Comparison of ENCODE assay signal across 11 cellular contexts in the genomic region with DNA sequence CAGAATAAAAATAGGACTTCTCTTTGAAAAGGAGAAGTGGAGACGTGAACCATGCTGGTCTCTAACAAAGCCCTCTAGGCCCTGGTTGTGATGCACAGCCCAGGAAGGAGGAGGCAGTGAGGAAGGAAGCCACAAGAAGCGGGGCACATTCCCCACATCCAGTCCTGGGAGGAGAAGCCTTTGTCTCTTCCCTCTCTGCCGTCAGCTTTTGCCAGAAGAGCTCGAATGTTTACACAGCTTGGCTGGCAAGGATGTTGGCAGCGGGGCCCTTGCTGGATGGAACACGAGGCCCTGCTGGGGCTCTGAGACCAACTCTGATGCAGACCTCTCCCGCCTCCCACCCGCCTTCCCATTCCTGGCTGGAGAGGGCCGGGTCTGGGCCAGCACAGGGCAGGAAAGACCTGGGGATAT.
A peak's percentile ranks its signal among the peaks of the same experiment; 100 is the strongest.
DNase-seq lines count a peak whose midpoint lies in the region; ATAC-seq, FAIRE-seq and TF ChIP-seq lines count a peak whose summit lies in the region.
"Had no signal": no experiment of that assay in that cellular context is flagged by ENCODE, and none has a peak within 500 bp of the region (broad histone marks: within the 10 kb centered on the region; RNA-seq: fewer than 3 reads in every experiment).

No MANE protein-coding gene starts in this region.

- no peaks in the 10 kb centered on the region for H3K36me3 Mint-ChIP-seq in T-helper 17 cell (ENCODE audit: low read depth)

- no peak overlapping the region for H3K27ac ChIP-seq in lower lobe of right lung
- no peak overlapping the region for H3K27ac ChIP-seq in kidney (ENCODE audit: low read depth in 2 of 2, low read length in 2 of 2)

- intact Hi-C loops in Right ventricle myocardium inferior (cut with DNase I) (no loop called here), cardiac septum (cut with DNase I) (no loop called here), lower lobe of right lung (cut with DNase I) (no loop called here), kidney (cut with DNase I) (no loop called here)

- DNase-seq in Right ventricle myocardium inferior (ENCODE audit: missing footprints) (no peak), cardiac septum (ENCODE audit: low spot score) (no peak), amygdala (lab: John Stamatoyannopoulos, UW) (peak in 51 of 56 donors; percentile 9 to 87 (median 56)), lower lobe of right lung (no peak), kidney (no peak), occipital lobe (lab: John Stamatoyannopoulos, UW) (no peak), T-helper 17 cell (no peak)
- DNase-seq: NCI-H2107, T1000 had no signal

- H3K27me3 ChIP-seq in lower lobe of right lung (ENCODE audit: low read depth) = no peaks in the 10 kb centered on the region

- no peak for FAIRE-seq in kidney (lab: Jason Lieb, UNC)

- H3K9ac ChIP-seq in kidney (ENCODE audit: low read length in 2 of 2) = no peak overlapping the region

- H3K4me1 Mint-ChIP-seq in T-helper 17 cell = no peaks in the 10 kb centered on the region

- H3K9me3 ChIP-seq in lower lobe of right lung (no peaks in the 10 kb centered on the region), kidney (ENCODE audit: control insufficient read depth in 1 of 2, low read length in 2 of 2) (no peaks in the 10 kb centered on the region), T-helper 17 cell (ENCODE audit: control insufficient read depth, low read length, poor library complexity, severe bottlenecking) (peaks cover 3% of the 10 kb centered on the region)

- no peak overlapping the region for H3K4me3 ChIP-seq in lower lobe of right lung
- H3K4me3 ChIP-seq in kidney (ENCODE audit: low read length in 2 of 2) = no peak overlapping the region

- H3K4me1 ChIP-seq in lower lobe of right lung (peaks cover 7% of the 10 kb centered on the region), kidney (ENCODE audit: control insufficient read depth in 1 of 2, insufficient read depth in 1 of 2, low read depth in 1 of 2, low read length in 2 of 2) (no peaks in the 10 kb centered on the region)

- H3K27me3 Mint-ChIP-seq in T-helper 17 cell = peaks cover 12% of the 10 kb centered on the region

- no peak overlapping the region for H3K27ac Mint-ChIP-seq in T-helper 17 cell
- H3K27ac Mint-ChIP-seq: activated T-helper 1 cell treated with anti-CD3 and anti-CD28 coated beads, Interleukin-12 subunit alpha, Interleukin-12 subunit beta, Interleukin-2, Interleukin-4 antibody, amounts not matched to agents 30 ng/mL and 10 ng/mL and 1 ng/mL, durations not matched to agents 14 hours and 24 hours and 36 hours had no signal

- H3K36me3 ChIP-seq in lower lobe of right lung (no peaks in the 10 kb centered on the region), kidney (ENCODE audit: control insufficient read depth in 1 of 2, insufficient read depth in 2 of 2, low read length in 2 of 2) (no peaks in the 10 kb centered on the region)

- TF ChIP-seq CTCF in lower lobe of right lung (IDR thresholded peaks at IDR 0.05) (no peak), kidney (IDR thresholded peaks at IDR 0.05; ENCODE audit: borderline replicate concordance, extremely low read depth, insufficient read depth) (no peak)

- H3K4me3 Mint-ChIP-seq in T-helper 17 cell = no peak overlapping the region
- H3K4me3 Mint-ChIP-seq: activated T-helper 1 cell treated with anti-CD3 and anti-CD28 coated beads, Interleukin-12 subunit alpha, Interleukin-12 subunit beta, Interleukin-2, Interleukin-4 antibody, amounts not matched to agents 30 ng/mL and 10 ng/mL and 1 ng/mL, durations not matched to agents 14 hours and 24 hours and 36 hours had no signal

- ATAC-seq in Right ventricle myocardium inferior (peak; percentile 73), lower lobe of right lung (peak; percentile 45 to 65), GM18907 (IDR thresholded peaks at IDR 0.05; ENCODE audit: unreplicated experiment) (no peak), T-helper 17 cell (no peak)

Comparison
In these comparisons a context has a peak if more than half of its experiments do, and no peak if none do; other contexts are left out.
1. ATAC-seq: peak in Right ventricle myocardium inferior (single experiment) and lower lobe of right lung (2 of 2); none in GM18907 (single experiment) and T-helper 17 cell (single experiment).
2. DNase-seq: peak in amygdala (51 of 56); none in Right ventricle myocardium inferior (single experiment), cardiac septum (single experiment), lower lobe of right lung (single experiment), kidney (single experiment), occipital lobe (single experiment) and T-helper 17 cell (0 of 3).